Comparison of ENCODE assay signal across 1 cellular context in the genomic region with DNA sequence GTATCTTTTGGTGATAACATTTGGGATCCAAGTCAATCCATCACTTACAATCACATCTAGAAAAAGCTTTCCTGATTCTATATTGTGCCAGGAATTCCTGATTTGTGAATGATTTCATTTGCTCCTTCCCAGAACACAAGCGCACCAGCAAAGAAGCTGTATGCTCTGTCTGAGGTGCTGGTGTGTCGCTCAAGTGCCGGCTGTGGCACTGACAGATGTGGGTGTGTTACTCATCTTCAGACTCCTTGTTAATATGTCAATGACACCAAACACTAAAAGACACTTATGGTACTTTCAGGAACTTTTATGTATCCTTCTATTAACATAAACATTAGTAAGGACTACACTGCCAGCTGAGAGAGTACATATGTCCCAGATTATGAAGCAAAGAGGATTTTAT.
TF ChIP-seq lines count a peak whose summit lies in the region.

No MANE protein-coding gene starts in this region.

TF ChIP-seq in GM12878, 131 proteins besides CTCF, POLR2A, EP300 and RAD21 (continued from another document):
- TF ChIP-seq, protein P1, sequence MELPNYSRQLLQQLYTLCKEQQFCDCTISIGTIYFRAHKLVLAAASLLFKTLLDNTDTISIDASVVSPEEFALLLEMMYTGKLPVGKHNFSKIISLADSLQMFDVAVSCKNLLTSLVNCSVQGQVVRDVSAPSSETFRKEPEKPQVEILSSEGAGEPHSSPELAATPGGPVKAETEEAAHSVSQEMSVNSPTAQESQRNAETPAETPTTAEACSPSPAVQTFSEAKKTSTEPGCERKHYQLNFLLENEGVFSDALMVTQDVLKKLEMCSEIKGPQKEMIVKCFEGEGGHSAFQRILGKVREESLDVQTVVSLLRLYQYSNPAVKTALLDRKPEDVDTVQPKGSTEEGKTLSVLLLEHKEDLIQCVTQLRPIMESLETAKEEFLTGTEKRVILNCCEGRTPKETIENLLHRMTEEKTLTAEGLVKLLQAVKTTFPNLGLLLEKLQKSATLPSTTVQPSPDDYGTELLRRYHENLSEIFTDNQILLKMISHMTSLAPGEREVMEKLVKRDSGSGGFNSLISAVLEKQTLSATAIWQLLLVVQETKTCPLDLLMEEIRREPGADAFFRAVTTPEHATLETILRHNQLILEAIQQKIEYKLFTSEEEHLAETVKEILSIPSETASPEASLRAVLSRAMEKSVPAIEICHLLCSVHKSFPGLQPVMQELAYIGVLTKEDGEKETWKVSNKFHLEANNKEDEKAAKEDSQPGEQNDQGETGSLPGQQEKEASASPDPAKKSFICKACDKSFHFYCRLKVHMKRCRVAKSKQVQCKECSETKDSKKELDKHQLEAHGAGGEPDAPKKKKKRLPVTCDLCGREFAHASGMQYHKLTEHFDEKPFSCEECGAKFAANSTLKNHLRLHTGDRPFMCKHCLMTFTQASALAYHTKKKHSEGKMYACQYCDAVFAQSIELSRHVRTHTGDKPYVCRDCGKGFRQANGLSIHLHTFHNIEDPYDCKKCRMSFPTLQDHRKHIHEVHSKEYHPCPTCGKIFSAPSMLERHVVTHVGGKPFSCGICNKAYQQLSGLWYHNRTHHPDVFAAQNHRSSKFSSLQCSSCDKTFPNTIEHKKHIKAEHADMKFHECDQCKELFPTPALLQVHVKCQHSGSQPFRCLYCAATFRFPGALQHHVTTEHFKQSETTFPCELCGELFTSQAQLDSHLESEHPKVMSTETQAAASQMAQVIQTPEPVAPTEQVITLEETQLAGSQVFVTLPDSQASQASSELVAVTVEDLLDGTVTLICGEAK (IDR thresholded peaks at IDR 0.05; ENCODE audit: borderline replicate concordance) = no peak
- TF ChIP-seq EZH2 (IDR thresholded peaks at IDR 0.05; ENCODE audit: borderline replicate concordance, control insufficient read depth, low read depth, low read length) (no peak), GABPA (IDR thresholded peaks at IDR 0.05; ENCODE audit: low read depth) (no peak), BCLAF1 (IDR thresholded peaks at IDR 0.05) (no peak)
